ENCODE assay signal across 19 cellular contexts in the genomic region with DNA sequence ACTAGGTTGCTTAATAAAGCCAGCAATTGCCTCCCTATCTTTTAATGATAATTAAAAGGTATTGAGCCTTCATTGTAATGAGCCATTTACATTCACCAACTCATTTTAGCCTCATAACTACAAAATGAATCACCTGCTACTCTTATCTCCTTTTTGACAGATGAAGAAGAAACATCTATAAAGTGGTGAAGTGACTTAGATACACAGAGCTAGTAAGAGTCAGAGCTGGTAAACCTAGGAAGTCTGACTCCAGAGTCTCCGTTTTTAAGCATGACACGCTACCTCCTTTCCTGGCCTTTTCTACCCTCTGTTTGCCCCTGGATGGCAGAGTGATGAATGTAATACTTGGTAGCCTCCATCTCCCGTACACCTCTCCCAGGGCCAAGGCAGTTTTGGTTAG.
DNase-seq lines count a peak whose midpoint lies in the region; ATAC-seq and TF ChIP-seq lines count a peak whose summit lies in the region.
"Had no signal": no experiment of that assay in that cellular context is flagged by ENCODE, and none has a peak within 500 bp of the region (broad histone marks: within the 10 kb centered on the region; RNA-seq: fewer than 3 reads in every experiment).

No MANE protein-coding gene starts in this region.

- H3K9ac ChIP-seq in PC-3 (ENCODE audit: low read length) = no peak overlapping the region

- H3K36me3 ChIP-seq in PC-3 (ENCODE audit: low read depth, low read length) (no peaks in the 10 kb centered on the region), osteoblast (ENCODE audit: insufficient read depth, low read length) (no peaks in the 10 kb centered on the region)

- H4K20me1 ChIP-seq in PC-3 (ENCODE audit: low read length) (no peaks in the 10 kb centered on the region), osteoblast (ENCODE audit: insufficient read depth, low read length) (no peaks in the 10 kb centered on the region)

- H3K9me2 ChIP-seq in PC-3 (replicated peaks; ENCODE audit: low read length) = no peaks in the 10 kb centered on the region

- DNase-seq in A172 (ENCODE audit: low spot score) = peak; percentile 33
- peak; percentile 43 for DNase-seq in PC-3
- DNase-seq in fibroblast of the aortic adventitia (ENCODE audit: low read depth) = peak; percentile 22
- peak; percentile 58 for DNase-seq in osteoblast (ENCODE audit: insufficient read length, low spot score, missing footprints)
- no peak for DNase-seq in dedifferentiated amniotic fluid mesenchymal stem cell (ENCODE audit: extremely low spot score)
- DNase-seq: 8988T, AML-193, KBM-7, NCI-H1105, NCI-H146, NCI-H2029, NCI-H2227 treated with DMSO at 0.1 percent for 48 hours, NCI-H524, NCI-H774, Right ventricle myocardium superior had no signal

- CTCF ChIA-PET in PC-3 (lab: Charles Lee) = interaction anchor here (0.6 kb wide), 1 partner anchor 34 kb away, joined by 3 read pairs; no protein-coding TSS in a partner anchor

- H3K27ac ChIP-seq in PC-3 (ENCODE audit: low read length) (no peak overlapping the region), osteoblast (ENCODE audit: low read depth, low read length) (peak overlapping the region; percentile 13)
- H3K27ac ChIP-seq: C4-2B, HL-60 had no signal

- H3K27me3 ChIP-seq in PC-3 (ENCODE audit: low read length) = no peaks in the 10 kb centered on the region
- no peaks in the 10 kb centered on the region for H3K27me3 ChIP-seq in osteoblast (ENCODE audit: insufficient read depth, low read length)

- no TSS peak for BruUV-seq in PC-3 (replicated peaks; lab: Mats Ljungman, UMichigan)

- H3K79me2 ChIP-seq in PC-3 (ENCODE audit: low read length) = no peaks in the 10 kb centered on the region
- H3K79me2 ChIP-seq in osteoblast (ENCODE audit: insufficient read depth, low read length) = no peaks in the 10 kb centered on the region

- H3K4me3 ChIP-seq in PC-3 (ENCODE audit: low read length) = no peak overlapping the region
- H3K4me3 ChIP-seq in fibroblast of the aortic adventitia (ENCODE audit: low read depth, low read length) = no peak overlapping the region
- H3K4me3 ChIP-seq in osteoblast (ENCODE audit: insufficient read depth, low read length) = no peak overlapping the region

- no peaks in the 10 kb centered on the region for H3F3A ChIP-seq in PC-3 (ENCODE audit: low read length, unreplicated experiment)

- H2AFZ ChIP-seq in PC-3 (ENCODE audit: low read length) (no peak overlapping the region), osteoblast (ENCODE audit: low read length) (no peak overlapping the region)

- intact Hi-C loops in PC-3 (cut with micrococcal nuclease) = loop anchor here (5.0 kb wide), 1 partner anchor 80 kb away; no protein-coding TSS in a partner anchor

- H3K9me3 ChIP-seq in PC-3 (ENCODE audit: low read length) = no peaks in the 10 kb centered on the region
- H3K9me3 ChIP-seq in osteoblast (ENCODE audit: low read depth, low read length) = no peaks in the 10 kb centered on the region

- POLR2A ChIA-PET in PC-3 (lab: Charles Lee; ENCODE audit: unreplicated experiment) = no interaction called here

- H3K4me2 ChIP-seq in PC-3 (ENCODE audit: low read length) = no peak overlapping the region
- H3K4me2 ChIP-seq in osteoblast (ENCODE audit: insufficient read depth, low read length) = no peak overlapping the region

- ATAC-seq in PC-3 = peak; percentile 23
- ATAC-seq in HG02970 (IDR thresholded peaks at IDR 0.05; ENCODE audit: low FRiP score, unreplicated experiment) = no peak
- no peak for ATAC-seq in HG03571 (IDR thresholded peaks at IDR 0.05; ENCODE audit: unreplicated experiment)

- H3K4me1 ChIP-seq in PC-3 (ENCODE audit: insufficient read depth, low read length) = peaks cover 17% of the 10 kb centered on the region
- H3K4me1 ChIP-seq in osteoblast (ENCODE audit: insufficient read depth, low read length) = peaks cover 15% of the 10 kb centered on the region

- TF ChIP-seq CTCF in PC-3 (conservative IDR thresholded peaks at IDR 0.05; ENCODE audit: low read depth, low read length) = no peak
- no peak for TF ChIP-seq CTCF in fibroblast of the aortic adventitia (IDR thresholded peaks at IDR 0.05; ENCODE audit: insufficient read depth, low read length)
- TF ChIP-seq CTCF in osteoblast (IDR thresholded peaks at IDR 0.05; ENCODE audit: extremely low read depth, low read depth, low read length) = no peak
